ENCODE assay signal across 24 cellular contexts in the genomic region with DNA sequence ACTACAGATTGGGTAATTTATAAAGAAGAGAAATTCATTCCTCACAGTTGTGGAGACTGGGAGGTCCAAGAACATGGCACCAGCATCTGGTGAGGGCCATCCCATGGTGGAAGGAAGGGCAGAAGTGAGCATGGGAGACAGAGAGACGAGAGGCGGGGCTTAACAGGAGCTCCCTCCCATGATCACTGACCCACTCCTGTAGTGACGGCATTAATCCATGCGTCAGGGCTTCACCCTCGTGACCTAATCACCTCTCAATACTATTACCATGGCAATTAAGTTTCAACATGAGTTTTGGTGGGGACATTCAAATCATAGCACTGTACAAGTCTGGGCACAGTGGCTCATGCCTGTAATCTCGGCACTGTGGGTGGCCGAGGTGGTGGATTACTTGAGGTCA. TPM values are rescaled to one million over a fixed set of nuclear protein-coding genes. Genes with fewer than 3 reads are reported as not detected.
DNase-seq lines count a peak whose midpoint lies in the region; ATAC-seq, FAIRE-seq and TF ChIP-seq lines count a peak whose summit lies in the region.
"Had no signal": no experiment of that assay in that cellular context is flagged by ENCODE, and none has a peak within 500 bp of the region (broad histone marks: within the 10 kb centered on the region; RNA-seq: fewer than 3 reads in every experiment).

No MANE protein-coding gene starts in this region.

- no peak for TF ChIP-seq CTCF in GM12878 (IDR thresholded peaks at IDR 0.05 in 2 of 3, conservative IDR thresholded peaks at IDR 0.05 in 1 of 3; ENCODE audit: control insufficient read depth in 2 of 3, extremely low read depth in 1 of 3, insufficient read depth in 1 of 3, low read depth in 3 of 3, low read length in 3 of 3)

- intact Hi-C loops in GM12878 (cut with micrococcal nuclease; ENCODE audit: unreplicated experiment) = no loop called here

- H3K9me3 ChIP-seq in GM12878 (replicated peaks; ENCODE audit: control insufficient read depth, insufficient read depth, low read length) (no peaks in the 10 kb centered on the region), trophoblast cell (ENCODE audit: insufficient read depth, low read depth, low read length) (no peaks in the 10 kb centered on the region)
- H3K9me3 ChIP-seq: BE2C, BLaER1, Caco-2 had no signal

- TF ChIP-seq EP300 in GM12878 (IDR thresholded peaks at IDR 0.05; ENCODE audit: borderline replicate concordance in 1 of 2, control insufficient read depth in 1 of 2, low read depth in 2 of 2, low read length in 2 of 2) = no peak

- SMC1A ChIA-PET in GM12878 (lab: Charles Lee; ENCODE audit: uncharacterized antibody, unreplicated experiment) = no interaction called here

- peak overlapping the region; percentile 90 for H3K23ac ChIP-seq in trophoblast cell (ENCODE audit: low read length)

- POLR2A ChIA-PET in GM12878 (lab: Charles Lee) = no interaction called here

- no TSS peak for BruUV-seq in GM12878 (replicated peaks; lab: Mats Ljungman, UMichigan)

- ATAC-seq in GM12878 (peak; percentile 26; the same call in 2 of the 3 replicates), esophagus mucosa (peak; percentile 17)

- H2AK5ac ChIP-seq in trophoblast cell (ENCODE audit: low read length) = no peak overlapping the region

- in situ Hi-C loops in GM12878 (cut with MboI) = no loop called here

- CTCF ChIA-PET in GM12878 (lab: Yijun Ruan, JAX) = interaction anchor here (1.8 kb wide), 1 partner anchor 17 kb away, joined by 13 read pairs; a partner anchor contains a TSS

- H3K4me2 ChIP-seq in GM12878 (ENCODE audit: control insufficient read depth, insufficient read depth) = no peak overlapping the region
- H3K4me2 ChIP-seq in trophoblast cell (ENCODE audit: low read length) = no peak overlapping the region
- H3K4me2 ChIP-seq: BLaER1 had no signal

- H4K20me1 ChIP-seq in GM12878 (ENCODE audit: control insufficient read depth, insufficient read depth) = no peaks in the 10 kb centered on the region; the same call in 1 of the 2 replicates
- H4K20me1 ChIP-seq: BLaER1 had no signal

- RAD21 ChIA-PET in GM12878 (lab: Charles Lee; ENCODE audit: unreplicated experiment) = no interaction called here

- H3K27me3 ChIP-seq in GM12878 (replicated peaks in 1 of 2; ENCODE audit: control insufficient read depth in 2 of 2, insufficient read depth in 2 of 2, low read length in 1 of 2) (no peaks in the 10 kb centered on the region), trophoblast cell (ENCODE audit: insufficient read depth, low read length) (no peaks in the 10 kb centered on the region)
- H3K27me3 ChIP-seq: BE2C, BLaER1 had no signal

- H4K8ac ChIP-seq in trophoblast cell (ENCODE audit: low read depth, low read length) = no peak overlapping the region

- H3K4ac ChIP-seq in trophoblast cell (ENCODE audit: low read depth, low read length) = no peak overlapping the region

- no peak overlapping the region for H4K12ac ChIP-seq in trophoblast cell (ENCODE audit: low read depth, low read length)

- no peaks in the 10 kb centered on the region for H3K79me1 ChIP-seq in trophoblast cell (ENCODE audit: low read length)

- H2BK12ac ChIP-seq in trophoblast cell (ENCODE audit: low read length) = no peak overlapping the region

- no peak overlapping the region for H2BK120ac ChIP-seq in trophoblast cell (ENCODE audit: insufficient read depth, low read length, poor library complexity)

- TF ChIP-seq POLR2A in GM12878 (IDR thresholded peaks at IDR 0.05; ENCODE audit: low read depth, low read length) = no peak

- H3K4me3 ChIP-seq in GM12878 = no peak overlapping the region
- no peak overlapping the region for H3K4me3 ChIP-seq in trophoblast cell (ENCODE audit: low read depth, low read length)
- H3K4me3 ChIP-seq: BLaER1 had no signal

- no peak overlapping the region for H3K18ac ChIP-seq in trophoblast cell (ENCODE audit: low read length)

- no peaks in the 10 kb centered on the region for H3K36me3 ChIP-seq in GM12878 (ENCODE audit: control insufficient read depth in 2 of 2, insufficient read depth in 2 of 2, low read length in 1 of 2)
- H3K36me3 ChIP-seq in trophoblast cell (ENCODE audit: control insufficient read depth in 1 of 2, insufficient read depth in 2 of 2, low read length in 2 of 2) = no peaks in the 10 kb centered on the region
- H3K36me3 ChIP-seq: BE2C, BLaER1 had no signal

- FAIRE-seq in GM12878 (lab: Jason Lieb, UNC) = no peak
- FAIRE-seq: A204.1, D721Med, G401.6, GM12892, GM18507 had no signal

- no peak overlapping the region for H3K14ac ChIP-seq in trophoblast cell (ENCODE audit: low read length)

- H3K79me2 ChIP-seq in GM12878 (ENCODE audit: control insufficient read depth, insufficient read depth, low read length) = no peaks in the 10 kb centered on the region
- no peaks in the 10 kb centered on the region for H3K79me2 ChIP-seq in trophoblast cell (ENCODE audit: control insufficient read depth, insufficient read depth, low read length, poor library complexity)

- no peak overlapping the region for H3K9ac ChIP-seq in GM12878 (ENCODE audit: control insufficient read depth, insufficient read depth, low read length)
- H3K9ac ChIP-seq in trophoblast cell (ENCODE audit: low read length) = no peak overlapping the region
- H3K9ac ChIP-seq: BLaER1 had no signal

- no peak for DNase-seq in GM12878 (ENCODE audit: low read depth, low spot score)
- no peak for DNase-seq in trophoblast cell
- no peak for DNase-seq in stimulated activated CD4-positive, alpha-beta T cell treated with anti-CD3 and anti-CD28 coated beads, Interleukin-4, amount 100 ng/mL, for 1 hour
- DNase-seq in amygdala (lab: John Stamatoyannopoulos, UW) = no peak
- DNase-seq in T-helper 2 cell = no peak
- no peak for DNase-seq in NCI-H524 (lab: John Stamatoyannopoulos, UW)
- DNase-seq: 8988T; ACHN; BE2C; C1 segment of cervical spinal cord; Caco-2; Calu3; CD4-positive, alpha-beta memory T cell; CD4-positive, CD25-positive, alpha-beta regulatory T cell; DMS79 treated with DMSO at 0.1 percent for 48 hours; GF-D8 had no signal

- H2BK5ac ChIP-seq in trophoblast cell (ENCODE audit: low read depth, low read length, poor library complexity) = no peak overlapping the region

- H2AFZ ChIP-seq in GM12878 (ENCODE audit: control insufficient read depth, low read depth, low read length) (no peak overlapping the region), trophoblast cell (ENCODE audit: insufficient read depth, low read length, poor library complexity) (no peak overlapping the region)

- no peaks in the 10 kb centered on the region for H3K4me1 ChIP-seq in GM12878 (ENCODE audit: control insufficient read depth, insufficient read depth, low read length)
- no peaks in the 10 kb centered on the region for H3K4me1 ChIP-seq in trophoblast cell (ENCODE audit: control insufficient read depth in 1 of 2, insufficient read depth in 2 of 2, low read length in 2 of 2)
- H3K4me1 ChIP-seq: BE2C, BLaER1 had no signal

- no peak overlapping the region for H4K91ac ChIP-seq in trophoblast cell (ENCODE audit: low read depth, low read length)

- 22% methylated on average over 7 of the region's 7 CpGs for WGBS in GM12878 (ENCODE audit: insufficient coverage, insufficient replicate concordance, low lambda C conversion rate, missing lambda C conversion rate)
- no CpG with 5 or more reads among the region's 7 CpGs for WGBS in trophoblast cell (ENCODE audit: extremely low coverage, insufficient coverage, insufficient read length)

- no peak for TF ChIP-seq RAD21 in GM12878 (IDR thresholded peaks at IDR 0.05; ENCODE audit: insufficient read depth, low read depth, low read length)

- H3K27ac ChIP-seq in GM12878 (ENCODE audit: control insufficient read depth, insufficient read depth) = no peak overlapping the region
- H3K27ac ChIP-seq in trophoblast cell (ENCODE audit: low read depth, low read length) = no peak overlapping the region
- H3K27ac ChIP-seq: BLaER1 had no signal

TF ChIP-seq in GM12878, 131 proteins besides CTCF, POLR2A, EP300 and RAD21 (continues in another document):
- TF ChIP-seq HCFC1 (IDR thresholded peaks at IDR 0.05; ENCODE audit: low read length) = no peak

RNA-seq across cellular contexts. Expression of a gene that starts 17.1 kb away (rescaled TPM):
- 220 and 242 TPM in 2 replicates for total RNA-seq in GM12878 (2013; cell fraction: nucleolus; rRNA removed)
- total RNA-seq in GM12878 (2014; rRNA removed) (2,707 and 2,818 TPM in 2 replicates), GM12878 (2014; rRNA removed; fragmentation: Illumina TruSeq; extraction: Trizol) (3,926 and 3,952 TPM in 2 replicates), GM12878 (2021) (2,298 and 2,376 TPM in 2 replicates), esophagus mucosa (1,705 TPM)
- 3,831 TPM for polyA plus RNA-seq in GM12878 (2011; ENCODE audit: low read depth)
- polyA plus RNA-seq in GM12878 (2011; rRNA removed) (3,443 and 3,447 TPM in 2 replicates), GM12878 (2014; fragmentation: Illumina TruSeq; extraction: Trizol) (5,147 and 5,597 TPM in 2 replicates), GM12878 (2014; fragmentation: Nextera tagmentation; extraction: Ambion mirVana) (1,000 to 10,000 TPM; 3,252 to 3,662 TPM), GM12878 (2014; rRNA removed) (4,075 and 4,194 TPM in 2 replicates), GM12878 (2016; fragmentation: Nextera tagmentation; extraction: Ambion mirVana) (1,000 to 10,000 TPM; 1,533 to 1,667 TPM)
- 2,094 and 3,074 TPM in 2 replicates for polyA plus RNA-seq in GM12878 (2011; cell fraction: cytosol; rRNA removed)
- 755 and 1,231 TPM in 2 replicates for polyA plus RNA-seq in GM12878 (2011; cell fraction: nucleus; rRNA removed)
- polyA plus RNA-seq in GM12878 (2012) = 5,378 and 5,555 TPM in 2 replicates
- polyA minus RNA-seq in GM12878 (2011; rRNA and poly(A)+ RNA removed) = 1,701 and 1,707 TPM in 2 replicates
- polyA minus RNA-seq in GM12878 (2011; cell fraction: cytosol; rRNA and poly(A)+ RNA removed) = 779 and 848 TPM in 2 replicates
- 190 and 283 TPM in 2 replicates for polyA minus RNA-seq in GM12878 (2011; cell fraction: nucleus; rRNA and poly(A)+ RNA removed)
- polyA plus RNA-seq in trophoblast cell (2013) = 1,121 and 1,210 TPM in 2 replicates

RNA-seq across cellular contexts. Expression of a gene that starts 27.8 kb away (rescaled TPM):
- total RNA-seq in GM12878 (2013; cell fraction: nucleolus; rRNA removed) = 0.46 and 1.2 TPM in 2 replicates
- total RNA-seq in GM12878 (2014; rRNA removed) (0.73 and 0.82 TPM in 2 replicates), GM12878 (2014; rRNA removed; fragmentation: Illumina TruSeq; extraction: Trizol) (0.36 and 0.37 TPM in 2 replicates), GM12878 (2021) (1.6 and 1.9 TPM in 2 replicates), esophagus mucosa (1.1 TPM)
- polyA plus RNA-seq in GM12878 (2011; ENCODE audit: low read depth) = 0.14 TPM
- polyA plus RNA-seq in GM12878 (2011; rRNA removed) (0.03 and 0.10 TPM in 2 replicates), GM12878 (2014; fragmentation: Illumina TruSeq; extraction: Trizol) (0.06 and 0.40 TPM in 2 replicates), GM12878 (2014; fragmentation: Nextera tagmentation; extraction: Ambion mirVana) (under 1 TPM; 0.03 to 0.11 TPM), GM12878 (2014; rRNA removed) (0.61 and 0.82 TPM in 2 replicates), GM12878 (2016; fragmentation: Nextera tagmentation; extraction: Ambion mirVana) (1 to 10 TPM in 1 of 2 experiments, under 1 TPM in 1; 0.64 to 1.0 TPM)
- 0.04 and 0.07 TPM in 2 replicates for polyA plus RNA-seq in GM12878 (2011; cell fraction: cytosol; rRNA removed)
- 0.15 and 0.41 TPM in 2 replicates for polyA plus RNA-seq in GM12878 (2011; cell fraction: nucleus; rRNA removed)
- 0.24 and 0.32 TPM in 2 replicates for polyA plus RNA-seq in GM12878 (2012)
- 0.10 TPM in 1 of 2 replicates, not detected in the other for polyA minus RNA-seq in GM12878 (2011; rRNA and poly(A)+ RNA removed)
- polyA minus RNA-seq in GM12878 (2011; cell fraction: cytosol; rRNA and poly(A)+ RNA removed) = not detected in 2 replicates
- polyA minus RNA-seq in GM12878 (2011; cell fraction: nucleus; rRNA and poly(A)+ RNA removed) = not detected in 2 replicates
- polyA plus RNA-seq in trophoblast cell (2013) = 0.29 and 0.31 TPM in 2 replicates
- total RNA-seq: Caco-2, Calu3 had no signal
- polyA plus RNA-seq: CD14-positive monocyte had no signal
